In the genomic region with DNA sequence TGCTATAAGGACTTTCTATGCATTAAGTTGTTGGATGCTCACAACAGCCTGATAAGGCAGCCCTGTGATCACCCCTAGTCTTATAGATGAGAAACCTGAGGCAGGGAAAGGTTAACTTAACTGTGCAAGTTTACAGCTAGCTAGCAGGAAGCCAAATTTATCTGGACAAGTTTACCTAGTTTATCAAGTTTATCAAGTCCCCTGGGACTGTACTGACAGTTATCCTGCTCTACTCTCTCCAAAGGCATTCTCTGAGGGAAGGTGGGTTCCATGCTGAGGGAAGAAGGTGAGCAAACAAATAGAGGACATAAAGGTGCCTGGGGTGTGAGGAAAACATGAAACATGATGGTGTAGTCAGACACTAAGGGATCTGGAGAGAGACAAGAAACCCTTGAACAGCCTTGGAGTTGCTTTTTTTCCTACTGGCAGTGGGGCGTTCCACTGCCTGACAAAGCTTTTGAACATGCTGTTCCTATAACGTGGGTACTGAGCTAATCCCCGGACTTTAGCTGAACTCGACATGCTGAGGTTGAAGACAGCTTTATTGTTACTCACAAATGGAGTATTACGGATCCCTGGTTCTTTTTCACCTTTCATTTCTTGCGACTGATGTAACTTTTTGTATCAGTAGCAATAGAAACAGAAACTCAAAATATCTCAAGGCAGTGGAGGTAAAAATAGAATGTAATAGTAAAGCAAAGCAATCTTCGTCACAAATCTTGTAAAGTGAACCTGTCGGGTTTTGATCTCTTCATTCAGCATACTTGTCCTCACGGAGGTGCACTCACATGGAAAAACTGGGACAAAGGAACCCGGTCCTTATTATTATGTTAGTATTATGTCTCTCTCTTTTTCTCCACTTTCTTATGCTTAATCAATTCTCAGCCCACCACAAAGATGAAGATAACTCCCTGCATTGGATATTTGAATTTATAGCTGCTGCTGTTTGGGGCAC, we compare ENCODE assay signal across 18 cellular contexts. TPM values are rescaled to one million over a fixed set of nuclear protein-coding genes. Genes with fewer than 3 reads are reported as not detected.
A peak's percentile ranks its signal among the peaks of the same experiment; 100 is the strongest.
DNase-seq lines count a peak whose midpoint lies in the region; ATAC-seq and TF ChIP-seq lines count a peak whose summit lies in the region.
"Had no signal": no experiment of that assay in that cellular context is flagged by ENCODE, and none has a peak within 500 bp of the region (broad histone marks: within the 10 kb centered on the region; RNA-seq: fewer than 3 reads in every experiment).

No MANE protein-coding gene starts in this region.

- TF ChIP-seq EP300 in SK-N-SH (IDR thresholded peaks at IDR 0.05; ENCODE audit: borderline replicate concordance in 1 of 2, low read depth in 1 of 2, low read length in 1 of 2): no peak

- no peaks in the 10 kb centered on the region for H3F3A ChIP-seq in SK-N-SH (replicated peaks; ENCODE audit: insufficient read depth)

- no peak overlapping the region for H3K4me3 ChIP-seq in adipocyte (ENCODE audit: low read length)
- peak overlapping the region; percentile 12 to 22 for H3K4me3 ChIP-seq in prostate gland
- no peak overlapping the region for H3K4me3 ChIP-seq in SK-N-SH (ENCODE audit: low read depth in 2 of 2, low read length in 1 of 2)
- H3K4me3 ChIP-seq: right lobe of liver had no signal

- H3K27ac ChIP-seq in prostate gland (peak overlapping the region; percentile 75 to 80), SK-N-SH (ENCODE audit: low read depth in 2 of 2, low read length in 1 of 2) (no peak overlapping the region)
- H3K27ac ChIP-seq: right lobe of liver had no signal

- 21% methylated on average over 10 of the region's 10 CpGs for WGBS in prostate gland
- WGBS in SK-N-SH (ENCODE audit: low lambda C conversion rate): 79% methylated on average over 10 of the region's 10 CpGs

- ATAC-seq in GM18867 (IDR thresholded peaks at IDR 0.05; ENCODE audit: unreplicated experiment) (peak; percentile 48), Right ventricle myocardium superior (ENCODE audit: poor library complexity) (peak; percentile 82)
- ATAC-seq: right lobe of liver; stimulated activated naive CD8-positive, alpha-beta T cell treated with anti-CD3 and anti-CD28 coated beads, Interleukin-15, amount 100 ng/mL, for 72 hours; T-cell had no signal

- intact Hi-C loops in Right ventricle myocardium superior (cut with DNase I): no loop called here
- intact Hi-C loops in prostate gland (cut with DNase I): no loop called here

- POLR2A ChIA-PET in SK-N-SH (lab: Yijun Ruan, JAX): no interaction called here

- no peak overlapping the region for H3K4me2 ChIP-seq in SK-N-SH

- H3K9me3 ChIP-seq in adipocyte (ENCODE audit: control insufficient read depth, low read length): no peaks in the 10 kb centered on the region
- H3K9me3 ChIP-seq in prostate gland: no peaks in the 10 kb centered on the region
- H3K9me3 ChIP-seq in SK-N-SH: no peaks in the 10 kb centered on the region
- H3K9me3 ChIP-seq: right lobe of liver had no signal

- H4K20me1 ChIP-seq in SK-N-SH (ENCODE audit: insufficient read depth): no peaks in the 10 kb centered on the region

- TF ChIP-seq RAD21 in SK-N-SH (IDR thresholded peaks at IDR 0.05; ENCODE audit: low read length): no peak

- no peak for TF ChIP-seq POLR2A in prostate gland (IDR thresholded peaks at IDR 0.05)

- CTCF ChIA-PET in SK-N-SH (lab: Yijun Ruan, JAX): interaction anchor here (0.7 to 0.9 kb wide), 2 partner anchors 10 to 20 kb away, joined by 3 read pairs; no protein-coding TSS in a partner anchor

- H3K36me3 ChIP-seq in adipocyte (ENCODE audit: control insufficient read depth, insufficient read depth, low read length, severe bottlenecking) (no peaks in the 10 kb centered on the region), prostate gland (no peaks in the 10 kb centered on the region), SK-N-SH (replicated peaks in 1 of 2; ENCODE audit: control insufficient read depth in 1 of 2, insufficient read depth in 2 of 2, low read length in 1 of 2) (no peaks in the 10 kb centered on the region)
- H3K36me3 ChIP-seq: right lobe of liver had no signal

- no peak overlapping the region for H3K9ac ChIP-seq in adipocyte (ENCODE audit: low read length)
- no peak overlapping the region for H3K9ac ChIP-seq in SK-N-SH

- H3K79me2 ChIP-seq in SK-N-SH (ENCODE audit: insufficient read depth): no peaks in the 10 kb centered on the region

- DNase-seq in adipocyte (ENCODE audit: low read depth): peak; percentile 58
- no peak for DNase-seq in Right ventricle myocardium superior
- DNase-seq in prostate gland (ENCODE audit: low spot score): peak; percentile 49
- DNase-seq in stimulated activated CD4-positive, alpha-beta T cell treated with anti-CD3 and anti-CD28 coated beads, Interleukin-2, amount 100 ng/mL, for 24 hours: no peak
- no peak for DNase-seq in SIG-M5 (lab: John Stamatoyannopoulos, UW)
- DNase-seq in effector CD8-positive, alpha-beta T cell (lab: John Stamatoyannopoulos, UW): no peak
- DNase-seq in SK-N-SH: no peak
- DNase-seq: activated CD4-positive, alpha-beta T cell treated with anti-CD3 and anti-CD28 coated beads, Interleukin-2, amount 50 U/mL, for 48 hours; activated T-cell treated with anti-CD3 and anti-CD28 coated beads, Interleukin-2, amount 50 U/mL, for 24 hours; CD4-positive, alpha-beta memory T cell; DMS79; dorsolateral prefrontal cortex; NCI-H146; right lobe of liver; stimulated activated naive CD8-positive, alpha-beta T cell treated with anti-CD3 and anti-CD28 coated beads, Interleukin-15, amount 100 ng/mL, for 72 hours; T-cell had no signal

- H3K4me1 ChIP-seq in adipocyte (ENCODE audit: control insufficient read depth, insufficient read depth, low read length) (peaks cover 3% of the 10 kb centered on the region), prostate gland (replicated peaks) (no peaks in the 10 kb centered on the region), SK-N-SH (ENCODE audit: control insufficient read depth in 1 of 2, insufficient read depth in 2 of 2, low read depth in 1 of 2, low read length in 1 of 2) (peaks cover 0 to 7% of the 10 kb centered on the region in 2 experiments; a peak in 1 of 4 replicates)
- H3K4me1 ChIP-seq: right lobe of liver had no signal

- no peaks in the 10 kb centered on the region for H3K9me2 ChIP-seq in SK-N-SH

- H3K27me3 ChIP-seq in adipocyte (replicated peaks; ENCODE audit: control insufficient read depth, insufficient read depth, low read length): no peaks in the 10 kb centered on the region
- H3K27me3 ChIP-seq in prostate gland (replicated peaks; ENCODE audit: insufficient read depth): no peaks in the 10 kb centered on the region
- no peaks in the 10 kb centered on the region for H3K27me3 ChIP-seq in SK-N-SH (ENCODE audit: insufficient read depth)
- H3K27me3 ChIP-seq: dorsolateral prefrontal cortex, right lobe of liver had no signal

- no peak overlapping the region for H2AFZ ChIP-seq in SK-N-SH (ENCODE audit: low read depth)

- TF ChIP-seq CTCF in prostate gland (IDR thresholded peaks at IDR 0.05) (no peak), SK-N-SH (IDR thresholded peaks at IDR 0.05) (no peak)

TF ChIP-seq in SK-N-SH, 30 proteins besides CTCF, POLR2A, EP300 and RAD21:
- TF ChIP-seq NRF1 (IDR thresholded peaks at IDR 0.05; ENCODE audit: low read depth, low read length) (no peak), GABPA (IDR thresholded peaks at IDR 0.05; ENCODE audit: low read depth) (no peak), MEF2A (IDR thresholded peaks at IDR 0.05; ENCODE audit: borderline replicate concordance, low read depth) (no peak), RFX5 (IDR thresholded peaks at IDR 0.05; ENCODE audit: low read length) (no peak), GATA2 (CRISPR knock-in tag; IDR thresholded peaks at IDR 0.05) (no peak), FOXM1 (IDR thresholded peaks at IDR 0.05; ENCODE audit: low read depth) (no peak), RCOR1 (IDR thresholded peaks at IDR 0.05; ENCODE audit: low read length) (no peak), POLR2AphosphoS5 (IDR thresholded peaks at IDR 0.05; ENCODE audit: low read depth, low read length) (no peak), CHD2 (IDR thresholded peaks at IDR 0.05; ENCODE audit: low read length, partially characterized antibody) (no peak), TCF12 (IDR thresholded peaks at IDR 0.05) (no peak), FOXJ3 (CRISPR knock-in tag; IDR thresholded peaks at IDR 0.05) (no peak), RXRA (IDR thresholded peaks at IDR 0.05; ENCODE audit: borderline replicate concordance, low read depth) (no peak), ELF1 (IDR thresholded peaks at IDR 0.05) (no peak), MXI1 (IDR thresholded peaks at IDR 0.05; ENCODE audit: low read depth, low read length) (no peak), EZH2phosphoT487 (IDR thresholded peaks at IDR 0.05; ENCODE audit: borderline replicate concordance, low read depth) (no peak)
- TF ChIP-seq, protein P1, sequence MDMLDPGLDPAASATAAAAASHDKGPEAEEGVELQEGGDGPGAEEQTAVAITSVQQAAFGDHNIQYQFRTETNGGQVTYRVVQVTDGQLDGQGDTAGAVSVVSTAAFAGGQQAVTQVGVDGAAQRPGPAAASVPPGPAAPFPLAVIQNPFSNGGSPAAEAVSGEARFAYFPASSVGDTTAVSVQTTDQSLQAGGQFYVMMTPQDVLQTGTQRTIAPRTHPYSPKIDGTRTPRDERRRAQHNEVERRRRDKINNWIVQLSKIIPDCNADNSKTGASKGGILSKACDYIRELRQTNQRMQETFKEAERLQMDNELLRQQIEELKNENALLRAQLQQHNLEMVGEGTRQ (IDR thresholded peaks at IDR 0.05; ENCODE audit: borderline replicate concordance, low read depth, low read length): no peak
- TF ChIP-seq, protein P2, sequence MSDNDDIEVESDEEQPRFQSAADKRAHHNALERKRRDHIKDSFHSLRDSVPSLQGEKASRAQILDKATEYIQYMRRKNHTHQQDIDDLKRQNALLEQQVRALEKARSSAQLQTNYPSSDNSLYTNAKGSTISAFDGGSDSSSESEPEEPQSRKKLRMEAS (IDR thresholded peaks at IDR 0.05; ENCODE audit: low read depth): no peak
- TF ChIP-seq, protein P3, sequence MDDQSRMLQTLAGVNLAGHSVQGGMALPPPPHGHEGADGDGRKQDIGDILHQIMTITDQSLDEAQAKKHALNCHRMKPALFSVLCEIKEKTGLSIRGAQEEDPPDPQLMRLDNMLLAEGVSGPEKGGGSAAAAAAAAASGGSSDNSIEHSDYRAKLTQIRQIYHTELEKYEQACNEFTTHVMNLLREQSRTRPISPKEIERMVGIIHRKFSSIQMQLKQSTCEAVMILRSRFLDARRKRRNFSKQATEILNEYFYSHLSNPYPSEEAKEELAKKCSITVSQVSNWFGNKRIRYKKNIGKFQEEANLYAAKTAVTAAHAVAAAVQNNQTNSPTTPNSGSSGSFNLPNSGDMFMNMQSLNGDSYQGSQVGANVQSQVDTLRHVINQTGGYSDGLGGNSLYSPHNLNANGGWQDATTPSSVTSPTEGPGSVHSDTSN (IDR thresholded peaks at IDR 0.05): no peak

RNA-seq across cellular contexts. Expression of a gene that starts 42.4 kb away (rescaled TPM):
- 45.5 TPM for total RNA-seq in Right ventricle myocardium superior
- total RNA-seq in prostate gland: 10 to 100 TPM in 1 of 2 donors, 1 to 10 TPM in 1; 4.1 to 16.2 TPM
- polyA plus RNA-seq in SK-N-SH (2012; rRNA removed): 0.26 and 0.57 TPM in 2 replicates
- 0.81 and 1.3 TPM in 2 replicates for polyA plus RNA-seq in SK-N-SH (2012; cell fraction: cytosol; rRNA removed)
- 0.35 and 0.67 TPM in 2 replicates for polyA plus RNA-seq in SK-N-SH (2012; cell fraction: nucleus; rRNA removed)
- total RNA-seq: CD4-positive, alpha-beta memory T cell; M059J had no signal
- polyA plus RNA-seq: CD4-positive, alpha-beta memory T cell had no signal

Comparison
In these comparisons a context has a peak if more than half of its experiments do, and no peak if none do; other contexts are left out.
1. DNase-seq: peak in adipocyte (single experiment) and prostate gland (single experiment); none in Right ventricle myocardium superior (single experiment), stimulated activated CD4-positive, alpha-beta T cell treated with anti-CD3 and anti-CD28 coated beads, Interleukin-2, amount 100 ng/mL, for 24 hours (0 of 2), SIG-M5 (single experiment), effector CD8-positive, alpha-beta T cell (single experiment) and SK-N-SH (single experiment).
2. H3K4me3 ChIP-seq: peak in prostate gland (2 of 2); none in adipocyte (single experiment) and SK-N-SH (0 of 2).
3. H3K27ac ChIP-seq: peak in prostate gland (2 of 2); none in SK-N-SH (0 of 2).